15 cellular contexts compared by ENCODE assay signal in genomic region chr17:80187493-80187892, GRCh38. TPM values are rescaled to one million over a fixed set of nuclear protein-coding genes. Genes with fewer than 3 reads are reported as not detected.
DNase-seq lines count a peak whose midpoint lies in the region; ATAC-seq and TF ChIP-seq lines count a peak whose summit lies in the region.
"Had no signal": no experiment of that assay in that cellular context is flagged by ENCODE, and none has a peak within 500 bp of the region (broad histone marks: within the 10 kb centered on the region; RNA-seq: fewer than 3 reads in every experiment).

No MANE protein-coding gene starts in this region.

- H3K36me3 Mint-ChIP-seq in MCF 10A (ENCODE audit: insufficient read depth, unreplicated experiment), result no peaks in the 10 kb centered on the region

- BruUV-seq in MCF 10A (replicated peaks; lab: Mats Ljungman, UMichigan), result no TSS peak

- in situ Hi-C loops in GM23248 (cut with MboI), result no loop called here

- H3K9me2 ChIP-seq in GM23248 (ENCODE audit: insufficient read depth), result no peaks in the 10 kb centered on the region

- H3K4me3 ChIP-seq in GM23248 (peak overlapping the region; percentile 84), smooth muscle cell (no peak overlapping the region)
- H3K4me3 ChIP-seq: thyroid gland had no signal

- H2AFZ ChIP-seq in GM23248 (peak overlapping the region; percentile 100), smooth muscle cell (ENCODE audit: low read depth) (peak overlapping the region; percentile 56)

- H3K9me3 ChIP-seq in GM23248 (ENCODE audit: low read depth) (no peaks in the 10 kb centered on the region), smooth muscle cell (replicated peaks; ENCODE audit: low read depth) (no peaks in the 10 kb centered on the region)
- H3K9me3 ChIP-seq: thyroid gland had no signal

- intact Hi-C loops in MCF 10A (cut with micrococcal nuclease), result loop anchor here (2.0 kb wide), 1 partner anchor 41 kb away; the partner anchor contains the start of gene EIF4A3
- intact Hi-C loops in left colon (cut with DNase I, micrococcal nuclease), result no loop called here

- H3K9me3 Mint-ChIP-seq in MCF 10A (ENCODE audit: unreplicated experiment), result no peaks in the 10 kb centered on the region
- H3K9me3 Mint-ChIP-seq: HFFc6 had no signal

- H3K4me3 Mint-ChIP-seq in MCF 10A (ENCODE audit: unreplicated experiment), result peak overlapping the region; percentile 62
- H3K4me3 Mint-ChIP-seq: HFFc6 had no signal

- H3K36me3 ChIP-seq in GM23248 (ENCODE audit: low read depth) (no peaks in the 10 kb centered on the region), smooth muscle cell (ENCODE audit: low read depth) (no peaks in the 10 kb centered on the region)
- H3K36me3 ChIP-seq: thyroid gland had no signal

- H3K27ac Mint-ChIP-seq in MCF 10A (ENCODE audit: low read depth, unreplicated experiment), result peak overlapping the region; percentile 67
- H3K27ac Mint-ChIP-seq: HFFc6 had no signal

- H3F3A ChIP-seq in GM23248 (ENCODE audit: insufficient read depth), result peaks cover 3% of the 10 kb centered on the region; the same call in 1 of the 2 replicates
- no peaks in the 10 kb centered on the region for H3F3A ChIP-seq in smooth muscle cell (ENCODE audit: low read depth)

- no peaks in the 10 kb centered on the region; the same call in 1 of the 2 replicates for H3K27me3 ChIP-seq in GM23248 (replicated peaks; ENCODE audit: insufficient read depth)
- H3K27me3 ChIP-seq in smooth muscle cell (ENCODE audit: low read depth), result no peaks in the 10 kb centered on the region
- H3K27me3 ChIP-seq: thyroid gland had no signal

- no peaks in the 10 kb centered on the region for H4K20me1 ChIP-seq in GM23248 (ENCODE audit: insufficient read depth)
- H4K20me1 ChIP-seq in smooth muscle cell (ENCODE audit: low read depth), result no peaks in the 10 kb centered on the region

- peak; percentile 77 for DNase-seq in GM23248
- DNase-seq in MCF 10A (ENCODE audit: unreplicated experiment), result peak; percentile 84
- DNase-seq in left colon, result peak; percentile 71 to 76
- no peak for DNase-seq in smooth muscle cell (lab: John Stamatoyannopoulos, UW; ENCODE audit: unreplicated experiment)
- no peak for DNase-seq in GM10248 (ENCODE audit: extremely low spot score)
- no peak for DNase-seq in NCI-H2171 treated with DMSO at 0.1 percent for 48 hours (lab: John Stamatoyannopoulos, UW)
- no peak for DNase-seq in NCI-H526 treated with DMSO at 0.1 percent for 48 hours (lab: John Stamatoyannopoulos, UW)
- DNase-seq: activated naive CD4-positive, alpha-beta T cell treated with anti-CD3 and anti-CD28 coated beads, Interleukin-2, amount 50 U/mL, for 16 hours; DMS53; erythroblast; HFFc6; stimulated activated CD4-positive, alpha-beta T cell treated with anti-CD3 and anti-CD28 coated beads, Interleukin-1b, Interleukin-23, amount 100 ng/mL, for 48 hours; thyroid gland had no signal

- H3K4me1 ChIP-seq in GM23248 (ENCODE audit: insufficient read depth), result peaks cover 13% of the 10 kb centered on the region
- H3K4me1 ChIP-seq in smooth muscle cell (ENCODE audit: low read depth), result no peaks in the 10 kb centered on the region

- H3K27me3 Mint-ChIP-seq in MCF 10A (ENCODE audit: insufficient read depth, unreplicated experiment), result peaks cover 4% of the 10 kb centered on the region

- H3K4me2 ChIP-seq in GM23248 (ENCODE audit: unreplicated experiment) (peak overlapping the region; percentile 100), smooth muscle cell (no peak overlapping the region)

- peak; percentile 90 for ATAC-seq in left colon
- no peak for ATAC-seq in HG02885 (IDR thresholded peaks at IDR 0.05; ENCODE audit: poor library complexity, unreplicated experiment)
- ATAC-seq: activated CD4-positive, CD25-positive, alpha-beta regulatory T cell treated with anti-CD3 and anti-CD28 coated beads, Interleukin-2, amount 50 U/mL, for 24 hours had no signal

- POLR2A ChIA-PET in MCF 10A (lab: Yijun Ruan, JAX) (interaction anchor here (0.9 to 2.4 kb wide), 7 partner anchors 27 to 267 kb away, joined by 3 to 9 read pairs (median 4); partner anchors contain the start of gene GAA), GM10248 (lab: Yijun Ruan, JAX) (no interaction called here)

- TF ChIP-seq CTCF in MCF 10A (IDR thresholded peaks at IDR 0.05; ENCODE audit: unreplicated experiment) (no peak), smooth muscle cell (IDR thresholded peaks at IDR 0.05; ENCODE audit: borderline replicate concordance, insufficient read depth, poor library complexity, severe bottlenecking) (no peak), GM10248 (IDR thresholded peaks at IDR 0.05; ENCODE audit: control extremely low read depth, extremely low read depth, low read depth, missing control alignments) (no peak)

- H3K27ac ChIP-seq in GM23248 (peak overlapping the region; percentile 64), smooth muscle cell (ENCODE audit: low read depth) (no peak overlapping the region)
- H3K27ac ChIP-seq: thyroid gland had no signal

- 1 to 4% methylated on average over 13 of the region's 13 CpGs for WGBS in GM23248 (ENCODE audit: low coverage in 1 of 2, low lambda C conversion rate in 2 of 2, missing lambda C conversion rate in 2 of 2), 2 experiments
- WGBS in smooth muscle cell (ENCODE audit: low lambda C conversion rate), result 84% methylated on average over 13 of the region's 13 CpGs

- peaks cover 8% of the 10 kb centered on the region for H3K4me1 Mint-ChIP-seq in MCF 10A (ENCODE audit: insufficient read depth, unreplicated experiment)

- CTCF ChIA-PET in MCF 10A (lab: Yijun Ruan, JAX) (interaction anchor here (0.5 to 1.8 kb wide), 3 partner anchors 8 to 86 kb away, joined by 3 to 8 read pairs (median 3); partner anchors contain the start of gene GAA), GM10248 (lab: Yijun Ruan, JAX) (interaction anchor here (3.1 kb wide), 1 partner anchor 9 kb away, joined by 9 read pairs; no protein-coding TSS in a partner anchor)

- H3K79me2 ChIP-seq in GM23248 (ENCODE audit: insufficient read depth) (no peaks in the 10 kb centered on the region), smooth muscle cell (ENCODE audit: low read depth) (no peaks in the 10 kb centered on the region)

- H3K9ac ChIP-seq in GM23248 (peak overlapping the region; percentile 76), smooth muscle cell (ENCODE audit: low read depth) (no peak overlapping the region)

RNA-seq across cellular contexts. Expression of gene CARD14, which starts 17.7 kb away (rescaled TPM):
- not detected in 2 replicates for total RNA-seq in GM23248 (2014; rRNA removed; shearing (Covaris generic))
- 0.05 and 0.06 TPM in 2 replicates for polyA plus RNA-seq in GM23248 (2016; fragmentation: Nextera tagmentation; extraction: Ambion mirVana)
- total RNA-seq in MCF 10A (2022), result 0.20 TPM in 1 of 2 replicates, not detected in the other
- total RNA-seq in left colon, result 1 to 10 TPM in 1 of 2 donors, under 1 TPM in 1; 0.64 to 1.3 TPM
- total RNA-seq in smooth muscle cell, result 1.8 and 3.9 TPM in 2 replicates
- 1.0 and 3.9 TPM in 2 replicates for polyA plus RNA-seq in smooth muscle cell
- total RNA-seq: HFFc6 had no signal

RNA-seq across cellular contexts. Expression of gene SGSH, which starts 32.6 kb away (rescaled TPM):
- 21.2 and 35.2 TPM in 2 replicates for total RNA-seq in GM23248 (2014; rRNA removed; shearing (Covaris generic))
- polyA plus RNA-seq in GM23248 (2016; fragmentation: Nextera tagmentation; extraction: Ambion mirVana) (63.5 and 69.8 TPM in 2 replicates), smooth muscle cell (26.7 and 29.2 TPM in 2 replicates)
- total RNA-seq in MCF 10A (2022) (42.0 and 42.4 TPM in 2 replicates), left colon (10 to 100 TPM; 51.2 to 54.9 TPM), smooth muscle cell (5.8 and 8.5 TPM in 2 replicates)

RNA-seq across cellular contexts. Expression of gene SLC26A11, which starts 32.7 kb away (rescaled TPM):
- total RNA-seq in GM23248 (2014; rRNA removed; shearing (Covaris generic)), result 13.9 and 16.3 TPM in 2 replicates
- polyA plus RNA-seq in GM23248 (2016; fragmentation: Nextera tagmentation; extraction: Ambion mirVana) (11.4 and 11.9 TPM in 2 replicates), smooth muscle cell (10.2 and 12.2 TPM in 2 replicates)
- total RNA-seq in MCF 10A (2022) (11.7 and 13.6 TPM in 2 replicates), left colon (1 to 10 TPM; 9.4 to 10.0 TPM), smooth muscle cell (8.2 and 13.7 TPM in 2 replicates)

RNA-seq across cellular contexts. Expression of gene EIF4A3, which starts 40.6 kb away (rescaled TPM):
- total RNA-seq in GM23248 (2014; rRNA removed; shearing (Covaris generic)), result 75.1 and 84.5 TPM in 2 replicates
- polyA plus RNA-seq in GM23248 (2016; fragmentation: Nextera tagmentation; extraction: Ambion mirVana) (129 and 131 TPM in 2 replicates), smooth muscle cell (109 and 127 TPM in 2 replicates)
- total RNA-seq in MCF 10A (2022) (87.0 and 97.7 TPM in 2 replicates), left colon (10 to 100 TPM; 65.5 to 69.9 TPM), smooth muscle cell (75.0 and 86.1 TPM in 2 replicates)

Comparison
In these comparisons a context has a peak if more than half of its experiments do, and no peak if none do; other contexts are left out.
1. DNase-seq: peak in GM23248 (single experiment), MCF 10A (single experiment) and left colon (2 of 2); none in smooth muscle cell (single experiment), GM10248 (single experiment), NCI-H2171 treated with DMSO at 0.1 percent for 48 hours (single experiment) and NCI-H526 treated with DMSO at 0.1 percent for 48 hours (single experiment).